ENCODE assay signal across 11 cellular contexts in genomic region chr17:66636111-66636510, GRCh38.
DNase-seq lines count a peak whose midpoint lies in the region; ATAC-seq and TF ChIP-seq lines count a peak whose summit lies in the region.
"Had no signal": no experiment of that assay in that cellular context is flagged by ENCODE, and none has a peak within 500 bp of the region (broad histone marks: within the 10 kb centered on the region; RNA-seq: fewer than 3 reads in every experiment).

No MANE protein-coding gene starts in this region.

- TF ChIP-seq CTCF in activated CD8-positive, alpha-beta T cell treated with anti-CD3 and anti-CD28 coated beads for 36 hours (IDR thresholded peaks at IDR 0.05): no peak
- TF ChIP-seq CTCF in mammary epithelial cell (conservative IDR thresholded peaks at IDR 0.05 in 1 of 2, IDR thresholded peaks at IDR 0.05 in 1 of 2; ENCODE audit: extremely low read depth in 1 of 2, insufficient read depth in 1 of 2, low read depth in 1 of 2, low read length in 2 of 2) (no peak), Caco-2 (IDR thresholded peaks at IDR 0.05; ENCODE audit: insufficient read depth in 1 of 2, low read depth in 1 of 2, low read length in 1 of 2, severe bottlenecking in 1 of 2, unreplicated experiment in 1 of 2) (no peak)

- CTCF ChIA-PET in activated CD8-positive, alpha-beta T cell treated with anti-CD3 and anti-CD28 coated beads for 36 hours (lab: Charles Lee): no interaction called here
- CTCF ChIA-PET in activated CD8-positive, alpha-beta T cell treated with anti-CD3 and anti-CD28 coated beads, Interleukin-2, amount 10 ng/mL, durations not matched to agents 7 days and 5 days (lab: Charles Lee): no interaction called here
- CTCF ChIA-PET in mammary epithelial cell (lab: Charles Lee; ENCODE audit: low non-redundant PET): no interaction called here
- CTCF ChIA-PET in Caco-2 (lab: Charles Lee): no interaction called here

- H3K9me3 ChIP-seq in mammary epithelial cell (replicated peaks; ENCODE audit: insufficient read depth, low read length) (no peaks in the 10 kb centered on the region), Caco-2 (no peaks in the 10 kb centered on the region), aorta (ENCODE audit: control insufficient read depth, low read length) (no peaks in the 10 kb centered on the region)

- peaks cover 54% of the 10 kb centered on the region for H3K4me1 Mint-ChIP-seq in activated CD8-positive, alpha-beta T cell treated with anti-CD3 and anti-CD28 coated beads for 36 hours (ENCODE audit: low read depth)
- peaks cover 42% of the 10 kb centered on the region for H3K4me1 Mint-ChIP-seq in activated CD8-positive, alpha-beta T cell treated with anti-CD3 and anti-CD28 coated beads, Interleukin-2, amount 10 ng/mL, durations not matched to agents 7 days and 5 days (ENCODE audit: low read depth)
- no peaks in the 10 kb centered on the region for H3K4me1 Mint-ChIP-seq in Caco-2 (ENCODE audit: low read depth, unreplicated experiment)
- H3K4me1 Mint-ChIP-seq: naive B cell had no signal

- no peaks in the 10 kb centered on the region for H3K27me3 Mint-ChIP-seq in activated CD8-positive, alpha-beta T cell treated with anti-CD3 and anti-CD28 coated beads for 36 hours
- H3K27me3 Mint-ChIP-seq in activated CD8-positive, alpha-beta T cell treated with anti-CD3 and anti-CD28 coated beads, Interleukin-2, amount 10 ng/mL, durations not matched to agents 7 days and 5 days (ENCODE audit: low read depth): no peaks in the 10 kb centered on the region
- H3K27me3 Mint-ChIP-seq in Caco-2 (ENCODE audit: insufficient read depth, unreplicated experiment): no peaks in the 10 kb centered on the region

- H3K9ac ChIP-seq in mammary epithelial cell (ENCODE audit: insufficient read depth, low read length): no peak overlapping the region

- H3K4me3 Mint-ChIP-seq in activated CD8-positive, alpha-beta T cell treated with anti-CD3 and anti-CD28 coated beads for 36 hours: no peak overlapping the region
- no peak overlapping the region for H3K4me3 Mint-ChIP-seq in activated CD8-positive, alpha-beta T cell treated with anti-CD3 and anti-CD28 coated beads, Interleukin-2, amount 10 ng/mL, durations not matched to agents 7 days and 5 days
- no peak overlapping the region for H3K4me3 Mint-ChIP-seq in Caco-2 (ENCODE audit: unreplicated experiment)
- H3K4me3 Mint-ChIP-seq: naive B cell had no signal

- H3K27ac ChIP-seq in mammary epithelial cell (ENCODE audit: insufficient read depth, low read depth, low read length) (no peak overlapping the region), aorta (ENCODE audit: low read depth in 1 of 2, low read length in 2 of 2) (no peak overlapping the region)

- no peaks in the 10 kb centered on the region for H4K20me1 ChIP-seq in mammary epithelial cell (ENCODE audit: insufficient read depth, low read length)

- intact Hi-C loops in activated CD8-positive, alpha-beta T cell treated with anti-CD3 and anti-CD28 coated beads for 36 hours (cut with micrococcal nuclease): no loop called here
- intact Hi-C loops in mammary epithelial cell (cut with micrococcal nuclease) (loop anchor here (2.0 kb wide), 2 partner anchors 21 to 39 kb away; no protein-coding TSS in a partner anchor), Caco-2 (cut with micrococcal nuclease; ENCODE audit: unreplicated experiment) (no loop called here), aorta (cut with DNase I) (no loop called here)

- no peak overlapping the region for H3K4me2 ChIP-seq in mammary epithelial cell (ENCODE audit: insufficient read depth, low read depth, low read length)

- no peak overlapping the region for H3K4me3 ChIP-seq in mammary epithelial cell (replicated peaks in 1 of 3; ENCODE audit: insufficient read depth in 1 of 3, low read depth in 2 of 3, low read length in 3 of 3)
- H3K4me3 ChIP-seq in skeletal muscle cell (ENCODE audit: low read depth, low read length): no peak overlapping the region
- H3K4me3 ChIP-seq in Caco-2 (ENCODE audit: low read depth, low read length): no peak overlapping the region
- H3K4me3 ChIP-seq in aorta (ENCODE audit: low read length in 2 of 2): no peak overlapping the region

- peak overlapping the region; percentile 72 for H3K27ac Mint-ChIP-seq in activated CD8-positive, alpha-beta T cell treated with anti-CD3 and anti-CD28 coated beads for 36 hours
- no peak overlapping the region for H3K27ac Mint-ChIP-seq in activated CD8-positive, alpha-beta T cell treated with anti-CD3 and anti-CD28 coated beads, Interleukin-2, amount 10 ng/mL, durations not matched to agents 7 days and 5 days
- H3K27ac Mint-ChIP-seq in Caco-2 (ENCODE audit: unreplicated experiment): no peak overlapping the region
- H3K27ac Mint-ChIP-seq: naive B cell had no signal

- H3K27me3 ChIP-seq in mammary epithelial cell (ENCODE audit: insufficient read depth, low read length) (no peaks in the 10 kb centered on the region), Caco-2 (replicated peaks; ENCODE audit: control insufficient read depth, insufficient read depth, low read length) (no peaks in the 10 kb centered on the region), aorta (ENCODE audit: control insufficient read depth in 1 of 2, insufficient read depth in 2 of 2, low read length in 1 of 2) (no peaks in the 10 kb centered on the region)

- in situ Hi-C loops in mammary epithelial cell (cut with MboI; ENCODE audit: low sequenced_read_pairs in 2 of 2): no loop called here

- DNase-seq in activated CD8-positive, alpha-beta T cell treated with anti-CD3 and anti-CD28 coated beads for 36 hours: peak; percentile 45
- no peak for DNase-seq in activated CD8-positive, alpha-beta T cell treated with anti-CD3 and anti-CD28 coated beads, Interleukin-2, amount 10 ng/mL, durations not matched to agents 7 days and 5 days
- DNase-seq in MV-4-11 (lab: John Stamatoyannopoulos, UW): peak; percentile 47
- peak; percentile 80 for DNase-seq in mammary epithelial cell
- peak; percentile 43 for DNase-seq in skeletal muscle cell (ENCODE audit: low read depth)
- DNase-seq in Caco-2: no peak
- DNase-seq in NCI-H82 (lab: John Stamatoyannopoulos, UW): no peak
- DNase-seq in aorta: no peak
- DNase-seq: naive B cell, NCI-H2171, SIG-M5 had no signal

- peaks cover 25% of the 10 kb centered on the region for H3K4me1 ChIP-seq in mammary epithelial cell (ENCODE audit: insufficient read depth, low read length)
- no peaks in the 10 kb centered on the region for H3K4me1 ChIP-seq in Caco-2
- no peaks in the 10 kb centered on the region for H3K4me1 ChIP-seq in aorta (ENCODE audit: control insufficient read depth in 1 of 2, insufficient read depth in 2 of 2, low read length in 2 of 2)

- no TSS peak for BruUV-seq in mammary epithelial cell (replicated peaks; lab: Mats Ljungman, UMichigan)
- BruUV-seq in Caco-2 (replicated peaks; lab: Mats Ljungman, UMichigan): no TSS peak

- H3K36me3 Mint-ChIP-seq in activated CD8-positive, alpha-beta T cell treated with anti-CD3 and anti-CD28 coated beads for 36 hours (ENCODE audit: low read depth): peaks cover 12% of the 10 kb centered on the region
- H3K36me3 Mint-ChIP-seq in activated CD8-positive, alpha-beta T cell treated with anti-CD3 and anti-CD28 coated beads, Interleukin-2, amount 10 ng/mL, durations not matched to agents 7 days and 5 days (ENCODE audit: low read depth): peaks cover 4% of the 10 kb centered on the region
- no peaks in the 10 kb centered on the region for H3K36me3 Mint-ChIP-seq in Caco-2 (ENCODE audit: insufficient read depth, unreplicated experiment)
- H3K36me3 Mint-ChIP-seq: naive B cell had no signal

- H2AFZ ChIP-seq in mammary epithelial cell (ENCODE audit: low read depth, low read length): no peak overlapping the region

- dilution Hi-C loops in mammary epithelial cell (cut with HindIII; ENCODE audit: low sequenced_read_pairs): no loop called here

- no peaks in the 10 kb centered on the region for H3K9me3 Mint-ChIP-seq in activated CD8-positive, alpha-beta T cell treated with anti-CD3 and anti-CD28 coated beads for 36 hours
- no peaks in the 10 kb centered on the region for H3K9me3 Mint-ChIP-seq in activated CD8-positive, alpha-beta T cell treated with anti-CD3 and anti-CD28 coated beads, Interleukin-2, amount 10 ng/mL, durations not matched to agents 7 days and 5 days (ENCODE audit: insufficient read depth)
- H3K9me3 Mint-ChIP-seq in Caco-2 (ENCODE audit: unreplicated experiment): no peaks in the 10 kb centered on the region

- POLR2A ChIA-PET in activated CD8-positive, alpha-beta T cell treated with anti-CD3 and anti-CD28 coated beads for 36 hours (lab: Charles Lee): interaction anchor here (0.6 kb wide), 1 partner anchor 433 kb away, joined by 3 read pairs; no protein-coding TSS in a partner anchor
- POLR2A ChIA-PET in activated CD8-positive, alpha-beta T cell treated with anti-CD3 and anti-CD28 coated beads, Interleukin-2, amount 10 ng/mL, durations not matched to agents 7 days and 5 days (lab: Charles Lee): no interaction called here
- POLR2A ChIA-PET in Caco-2 (lab: Charles Lee): no interaction called here

- H3K36me3 ChIP-seq in mammary epithelial cell (ENCODE audit: insufficient read depth, low read length): no peaks in the 10 kb centered on the region
- no peaks in the 10 kb centered on the region for H3K36me3 ChIP-seq in Caco-2 (ENCODE audit: control insufficient read depth, insufficient read depth, low read length)
- no peaks in the 10 kb centered on the region for H3K36me3 ChIP-seq in aorta (ENCODE audit: control insufficient read depth in 1 of 2, insufficient read depth in 2 of 2, low read length in 1 of 2)

- 39% methylated on average over 3 of the region's 4 CpGs for WGBS in mammary epithelial cell (ENCODE audit: low coverage, missing lambda C conversion rate)
- WGBS in aorta, 2 donors: 65 to 67% methylated on average over 4 of the region's 4 CpGs

- H3K79me2 ChIP-seq in mammary epithelial cell (ENCODE audit: insufficient read depth, low read length): no peaks in the 10 kb centered on the region

- ATAC-seq in activated CD8-positive, alpha-beta T cell treated with anti-CD3 and anti-CD28 coated beads for 36 hours: no peak
- no peak for ATAC-seq in activated CD8-positive, alpha-beta T cell treated with anti-CD3 and anti-CD28 coated beads, Interleukin-2, amount 10 ng/mL, durations not matched to agents 7 days and 5 days
- no peak for ATAC-seq in aorta (ENCODE audit: low FRiP score)

Comparison
In these comparisons a context has a peak if more than half of its experiments do, and no peak if none do; other contexts are left out.
1. DNase-seq: peak in activated CD8-positive, alpha-beta T cell treated with anti-CD3 and anti-CD28 coated beads for 36 hours (single experiment), MV-4-11 (single experiment), mammary epithelial cell (single experiment) and skeletal muscle cell (single experiment); none in activated CD8-positive, alpha-beta T cell treated with anti-CD3 and anti-CD28 coated beads, Interleukin-2, amount 10 ng/mL, durations not matched to agents 7 days and 5 days (single experiment), Caco-2 (0 of 2), NCI-H82 (single experiment) and aorta (0 of 2).